In genomic region chr10:110671788-110672579, GRCh38 we compare ENCODE assay signal across 1 cellular context.
TF ChIP-seq lines count a peak whose summit lies in the region.

No MANE protein-coding gene starts in this region.

TF ChIP-seq in HEK293, 187 proteins besides CTCF, POLR2A, EP300 and RAD21 (continued from another document):
- TF ChIP-seq PRDM2 (tag by site-specific recombination; IDR thresholded peaks at IDR 0.05; ENCODE audit: borderline replicate concordance) (no peak), ZNF138 (tag by site-specific recombination; IDR thresholded peaks at IDR 0.05; ENCODE audit: borderline replicate concordance) (no peak), ZNF654 (tag by site-specific recombination; IDR thresholded peaks at IDR 0.05; ENCODE audit: low read depth) (no peak), ZNF629 (tag by site-specific recombination; IDR thresholded peaks at IDR 0.05) (no peak), ZSCAN23 (tag by site-specific recombination; IDR thresholded peaks at IDR 0.05) (no peak), GLIS2 (tag by site-specific recombination; IDR thresholded peaks at IDR 0.05) (peak; percentile 79), ZFP3 (tag by site-specific recombination; IDR thresholded peaks at IDR 0.05; ENCODE audit: low read depth) (no peak), ZNF658 (tag by site-specific recombination; IDR thresholded peaks at IDR 0.05) (no peak), ZNF239 (tag by site-specific recombination; IDR thresholded peaks at IDR 0.05) (no peak), ZBTB7A (tag by site-specific recombination; IDR thresholded peaks at IDR 0.05; ENCODE audit: low read depth) (no peak), ZSCAN30 (tag by site-specific recombination; IDR thresholded peaks at IDR 0.05) (peak; percentile 15; the same call in 1 of the 2 replicates), PRDM1 (tag by site-specific recombination; IDR thresholded peaks at IDR 0.05) (peak; percentile 82), ZEB2 (tag by site-specific recombination; IDR thresholded peaks at IDR 0.05) (peak; percentile 77; the same call in 1 of the 2 replicates), ZFP37 (tag by site-specific recombination; IDR thresholded peaks at IDR 0.05) (peak; percentile 65; the same call in 1 of the 2 replicates), IKZF3 (tag by site-specific recombination; IDR thresholded peaks at IDR 0.05) (peak; percentile 67), ZNF660 (tag by site-specific recombination; IDR thresholded peaks at IDR 0.05) (peak; percentile 45; the same call in 1 of the 2 replicates), OVOL3 (tag by site-specific recombination; IDR thresholded peaks at IDR 0.05) (no peak), ZNF2 (tag by site-specific recombination; IDR thresholded peaks at IDR 0.05) (peak; percentile 22; the same call in 1 of the 2 replicates), ZNF600 (tag by site-specific recombination; IDR thresholded peaks at IDR 0.05) (peak; percentile 66), ZXDB (tag by site-specific recombination; IDR thresholded peaks at IDR 0.05) (peak; percentile 40; the same call in 1 of the 2 replicates), ZNF366 (tag by site-specific recombination; conservative IDR thresholded peaks at IDR 0.05) (peak; percentile 24; the same call in 1 of the 2 replicates), ZBTB21 (tag by site-specific recombination; IDR thresholded peaks at IDR 0.05) (no peak), ZNF157 (tag by site-specific recombination; IDR thresholded peaks at IDR 0.05) (no peak), YY1 (tag by site-specific recombination; IDR thresholded peaks at IDR 0.05) (no peak), ZBTB8A (tag by site-specific recombination; IDR thresholded peaks at IDR 0.05) (0 out of 2 replicates have a peak, but pooled peaks have one; percentile 19), ZFP41 (tag by site-specific recombination; IDR thresholded peaks at IDR 0.05; ENCODE audit: borderline replicate concordance) (no peak), ZNF48 (tag by site-specific recombination; IDR thresholded peaks at IDR 0.05) (no peak), ZNF335 (tag by site-specific recombination; conservative IDR thresholded peaks at IDR 0.05) (peak; percentile 39), HOXD13 (CRISPR knock-in tag; IDR thresholded peaks at IDR 0.05; ENCODE audit: borderline replicate concordance) (no peak), ZNF561 (tag by site-specific recombination; IDR thresholded peaks at IDR 0.05; ENCODE audit: borderline replicate concordance) (peak; percentile 62; the same call in 1 of the 2 replicates), ZIC2 (tag by site-specific recombination; IDR thresholded peaks at IDR 0.05) (peak; percentile 81), SP7 (tag by site-specific recombination; IDR thresholded peaks at IDR 0.05) (peak; percentile 52; the same call in 1 of the 2 replicates), ZNF558 (tag by site-specific recombination; IDR thresholded peaks at IDR 0.05) (no peak), ZBTB17 (tag by site-specific recombination; IDR thresholded peaks at IDR 0.05) (peak; percentile 74), BCL11A (tag by site-specific recombination; IDR thresholded peaks at IDR 0.05; ENCODE audit: low read depth) (peak; percentile 56; the same call in 1 of the 2 replicates), OSR2 (tag by site-specific recombination; IDR thresholded peaks at IDR 0.05) (peak; percentile 79)
- TF ChIP-seq, protein P1, sequence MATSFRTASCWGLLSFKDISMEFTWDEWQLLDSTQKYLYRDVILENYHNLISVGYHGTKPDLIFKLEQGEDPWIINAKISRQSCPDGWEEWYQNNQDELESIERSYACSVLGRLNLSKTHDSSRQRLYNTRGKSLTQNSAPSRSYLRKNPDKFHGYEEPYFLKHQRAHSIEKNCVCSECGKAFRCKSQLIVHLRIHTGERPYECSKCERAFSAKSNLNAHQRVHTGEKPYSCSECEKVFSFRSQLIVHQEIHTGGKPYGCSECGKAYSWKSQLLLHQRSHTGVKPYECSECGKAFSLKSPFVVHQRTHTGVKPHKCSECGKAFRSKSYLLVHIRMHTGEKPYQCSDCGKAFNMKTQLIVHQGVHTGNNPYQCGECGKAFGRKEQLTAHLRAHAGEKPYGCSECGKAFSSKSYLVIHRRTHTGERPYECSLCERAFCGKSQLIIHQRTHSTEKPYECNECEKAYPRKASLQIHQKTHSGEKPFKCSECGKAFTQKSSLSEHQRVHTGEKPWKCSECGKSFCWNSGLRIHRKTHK (tag by site-specific recombination; IDR thresholded peaks at IDR 0.05) = no peak
- TF ChIP-seq, protein P2, sequence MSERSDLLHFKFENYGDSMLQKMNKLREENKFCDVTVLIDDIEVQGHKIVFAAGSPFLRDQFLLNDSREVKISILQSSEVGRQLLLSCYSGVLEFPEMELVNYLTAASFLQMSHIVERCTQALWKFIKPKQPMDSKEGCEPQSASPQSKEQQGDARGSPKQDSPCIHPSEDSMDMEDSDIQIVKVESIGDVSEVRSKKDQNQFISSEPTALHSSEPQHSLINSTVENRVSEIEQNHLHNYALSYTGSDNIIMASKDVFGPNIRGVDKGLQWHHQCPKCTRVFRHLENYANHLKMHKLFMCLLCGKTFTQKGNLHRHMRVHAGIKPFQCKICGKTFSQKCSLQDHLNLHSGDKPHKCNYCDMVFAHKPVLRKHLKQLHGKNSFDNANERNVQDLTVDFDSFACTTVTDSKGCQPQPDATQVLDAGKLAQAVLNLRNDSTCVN (tag by site-specific recombination; optimal IDR thresholded peaks at IDR 0.05) = peak; percentile 38
- TF ChIP-seq, protein P3, sequence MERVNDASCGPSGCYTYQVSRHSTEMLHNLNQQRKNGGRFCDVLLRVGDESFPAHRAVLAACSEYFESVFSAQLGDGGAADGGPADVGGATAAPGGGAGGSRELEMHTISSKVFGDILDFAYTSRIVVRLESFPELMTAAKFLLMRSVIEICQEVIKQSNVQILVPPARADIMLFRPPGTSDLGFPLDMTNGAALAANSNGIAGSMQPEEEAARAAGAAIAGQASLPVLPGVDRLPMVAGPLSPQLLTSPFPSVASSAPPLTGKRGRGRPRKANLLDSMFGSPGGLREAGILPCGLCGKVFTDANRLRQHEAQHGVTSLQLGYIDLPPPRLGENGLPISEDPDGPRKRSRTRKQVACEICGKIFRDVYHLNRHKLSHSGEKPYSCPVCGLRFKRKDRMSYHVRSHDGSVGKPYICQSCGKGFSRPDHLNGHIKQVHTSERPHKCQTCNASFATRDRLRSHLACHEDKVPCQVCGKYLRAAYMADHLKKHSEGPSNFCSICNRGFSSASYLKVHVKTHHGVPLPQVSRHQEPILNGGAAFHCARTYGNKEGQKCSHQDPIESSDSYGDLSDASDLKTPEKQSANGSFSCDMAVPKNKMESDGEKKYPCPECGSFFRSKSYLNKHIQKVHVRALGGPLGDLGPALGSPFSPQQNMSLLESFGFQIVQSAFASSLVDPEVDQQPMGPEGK (tag by site-specific recombination; IDR thresholded peaks at IDR 0.05) = peak; percentile 65; the same call in 1 of the 2 replicates
